8 cellular contexts compared by ENCODE assay signal in genomic region chr19:49812997-49813861, GRCh38. TPM values are rescaled to one million over a fixed set of nuclear protein-coding genes. Genes with fewer than 3 reads are reported as not detected.
DNase-seq lines count a peak whose midpoint lies in the region; ATAC-seq and TF ChIP-seq lines count a peak whose summit lies in the region.

Gene FUZ, minus strand, starts transcription at chr19:49813292. Its CDS starts 186 bp downstream, at chr19:49813106.

- peak within 1 kb of the TSS; percentile 80 for H3K14ac ChIP-seq in trophoblast cell (ENCODE audit: low read length)

- H4K91ac ChIP-seq in trophoblast cell (ENCODE audit: low read depth, low read length) = peak within 1 kb of the TSS; percentile 84

- peak within 1 kb of the TSS; percentile 93 for H4K8ac ChIP-seq in trophoblast cell (ENCODE audit: low read depth, low read length)

- peak within 1 kb of the TSS; percentile 73 for H3K4me2 ChIP-seq in trophoblast cell (ENCODE audit: low read length)

- H3K4me3 ChIP-seq in adrenal gland (peak within 1 kb of the TSS; percentile 63 to 100 (median 85)), heart left ventricle (peak within 1 kb of the TSS; percentile 43 to 83 (median 70)), trophoblast cell (ENCODE audit: low read depth, low read length) (peak within 1 kb of the TSS; percentile 83), tibial nerve (peak within 1 kb of the TSS; percentile 57 to 85 (median 76))

- H3K27ac Mint-ChIP-seq in HFFc6 = peak within 1 kb of the TSS; percentile 99

- peak within 1 kb of the TSS; percentile 94 for H2AFZ ChIP-seq in trophoblast cell (ENCODE audit: insufficient read depth, low read length, poor library complexity)

- no peaks in the 10 kb centered on the region for H3K9me3 ChIP-seq in adrenal gland (replicated peaks in 1 of 3)
- H3K9me3 ChIP-seq in heart left ventricle = no peaks in the 10 kb centered on the region
- no peaks in the 10 kb centered on the region for H3K9me3 ChIP-seq in trophoblast cell (ENCODE audit: insufficient read depth, low read depth, low read length)
- H3K9me3 ChIP-seq in tibial nerve = no peaks in the 10 kb centered on the region

- no peak within 1 kb of the TSS for H3K23ac ChIP-seq in trophoblast cell (ENCODE audit: low read length)

- H3K27me3 ChIP-seq in adrenal gland = no peaks in the 10 kb centered on the region
- no peaks in the 10 kb centered on the region for H3K27me3 ChIP-seq in heart left ventricle
- no peaks in the 10 kb centered on the region for H3K27me3 ChIP-seq in trophoblast cell (ENCODE audit: insufficient read depth, low read length)
- H3K27me3 ChIP-seq in tibial nerve = no peaks in the 10 kb centered on the region

- peak; percentile 74 to 82 (median 80) for ATAC-seq in heart left ventricle

- H2AK5ac ChIP-seq in trophoblast cell (ENCODE audit: low read length) = peak within 1 kb of the TSS; percentile 44

- H3K79me1 ChIP-seq in trophoblast cell (ENCODE audit: low read length) = peaks cover 16% of the 10 kb centered on the region

- H3K79me2 ChIP-seq in trophoblast cell (ENCODE audit: control insufficient read depth, insufficient read depth, low read length, poor library complexity) = peaks cover 6% of the 10 kb centered on the region

- peak within 1 kb of the TSS; percentile 87 for H2BK120ac ChIP-seq in trophoblast cell (ENCODE audit: insufficient read depth, low read length, poor library complexity)

- peak within 1 kb of the TSS; percentile 85 for H4K12ac ChIP-seq in trophoblast cell (ENCODE audit: low read depth, low read length)

- H3K4ac ChIP-seq in trophoblast cell (ENCODE audit: low read depth, low read length) = peak within 1 kb of the TSS; percentile 58

- TF ChIP-seq POLR2A in adrenal gland (IDR thresholded peaks at IDR 0.05) (no peak), heart left ventricle (IDR thresholded peaks at IDR 0.05) (no peak), tibial nerve (IDR thresholded peaks at IDR 0.05) (no peak)

- peak; percentile 99 for DNase-seq in ELF-1 (ENCODE audit: low read depth, low spot score)
- peak; percentile 99 for DNase-seq in HFFc6
- peak; percentile 99 for DNase-seq in NCI-H1436 treated with DMSO at 0.1 percent for 48 hours (lab: John Stamatoyannopoulos, UW)
- peak; percentile 96 to 100 (median 99) for DNase-seq in adrenal gland
- peak; percentile 97 to 98 (median 97) for DNase-seq in heart left ventricle
- DNase-seq in trophoblast cell = peak; percentile 99
- DNase-seq in tibial nerve (ENCODE audit: low spot score in 2 of 2) = peak; percentile 94 to 97

- 0 to 2% (median 1%) methylated on average over 26 to 45 of the region's 45 CpGs for WGBS in adrenal gland, 4 donors
- WGBS in heart left ventricle, 4 donors = 0 to 1% (median 1%) methylated on average over 30 to 45 of the region's 45 CpGs
- WGBS in trophoblast cell (ENCODE audit: extremely low coverage, insufficient coverage, insufficient read length) = no CpG with 5 or more reads among the region's 45 CpGs
- WGBS in tibial nerve, 2 donors = 1% methylated on average over 44 to 45 of the region's 45 CpGs

- H3K36me3 ChIP-seq in adrenal gland (replicated peaks in 1 of 2) (no peaks in the 10 kb centered on the region), heart left ventricle (no peaks in the 10 kb centered on the region), trophoblast cell (ENCODE audit: control insufficient read depth in 1 of 2, insufficient read depth in 2 of 2, low read length in 2 of 2) (no peaks in the 10 kb centered on the region), tibial nerve (no peaks in the 10 kb centered on the region)

- H3K18ac ChIP-seq in trophoblast cell (ENCODE audit: low read length) = peak within 1 kb of the TSS; percentile 64

- peaks cover 14 to 31% of the 10 kb centered on the region in 2 donors for H3K4me1 ChIP-seq in adrenal gland (replicated peaks in 1 of 2)
- H3K4me1 ChIP-seq in heart left ventricle = peaks cover 0 to 39% (median 23%) of the 10 kb centered on the region in 12 donors
- peaks cover 9 to 16% of the 10 kb centered on the region in 2 experiments for H3K4me1 ChIP-seq in trophoblast cell (ENCODE audit: control insufficient read depth in 1 of 2, insufficient read depth in 2 of 2, low read length in 2 of 2)
- peaks cover 0 to 47% (median 11%) of the 10 kb centered on the region in 4 donors for H3K4me1 ChIP-seq in tibial nerve

- H3K9me3 Mint-ChIP-seq in HFFc6 = no peaks in the 10 kb centered on the region

- H3K36me3 Mint-ChIP-seq in HFFc6 (ENCODE audit: low read depth) = no peaks in the 10 kb centered on the region

- peak; percentile 80 to 94 for TF ChIP-seq EP300 in tibial nerve (IDR thresholded peaks at IDR 0.05)

- no peak within 1 kb of the TSS for H2BK12ac ChIP-seq in trophoblast cell (ENCODE audit: low read length)

- H3K27ac ChIP-seq in adrenal gland (peak within 1 kb of the TSS; percentile 61 to 92 (median 85)), heart left ventricle (peak within 1 kb of the TSS; percentile 69 to 95 (median 88)), trophoblast cell (ENCODE audit: low read depth, low read length) (peak within 1 kb of the TSS; percentile 37), tibial nerve (peak within 1 kb of the TSS; percentile 81 to 98 (median 94))

- H3K4me1 Mint-ChIP-seq in HFFc6 (ENCODE audit: low read depth) = peaks cover 38% of the 10 kb centered on the region

- peak within 1 kb of the TSS; percentile 88 for H3K9ac ChIP-seq in trophoblast cell (ENCODE audit: low read length)

- peak; percentile 58 for TF ChIP-seq CTCF in HFFc6 (IDR thresholded peaks at IDR 0.05)
- TF ChIP-seq CTCF in adrenal gland (IDR thresholded peaks at IDR 0.05) = peak in 4 of 6 experiments; percentile 10 to 34 (median 22)
- peak in 9 of 12 donors; percentile 9 to 54 (median 23) for TF ChIP-seq CTCF in heart left ventricle (IDR thresholded peaks at IDR 0.05)
- TF ChIP-seq CTCF in tibial nerve (IDR thresholded peaks at IDR 0.05) = peak in 4 of 5 experiments; percentile 8 to 33 (median 22)

- H3K27me3 Mint-ChIP-seq in HFFc6 (ENCODE audit: insufficient read depth) = peaks cover 12% of the 10 kb centered on the region

- H2BK5ac ChIP-seq in trophoblast cell (ENCODE audit: low read depth, low read length, poor library complexity) = peak within 1 kb of the TSS; percentile 64

- intact Hi-C loops in T-helper 1 cell treated with Interleukin-12 subunit alpha and Interleukin-12 subunit beta and Interleukin-4 antibody, amounts not matched to agents 30 ng/mL and 1 ng/mL, for 36 hours (cut with micrococcal nuclease) = loop anchor here (1.0 to 10.0 kb wide), 13 partner anchors 37 to 728 kb away; partner anchors contain the start of genes AKT1S1, ALDH16A1, BCL2L12 and IRF3
- intact Hi-C loops in adrenal gland (cut with DNase I) = no loop called here
- intact Hi-C loops in heart left ventricle (cut with DNase I) = loop anchor here in 5 of 10 donors (1.0 to 5.0 kb wide), 7 partner anchors 39 to 136 kb away; partner anchors contain the start of genes AKT1S1 (in 3 of the 5), TBC1D17 (in 3 of the 5), AP2A1 (in 2 of the 5) and PNKP (in 1 of the 5)

- peak within 1 kb of the TSS; percentile 93 for H3K4me3 Mint-ChIP-seq in HFFc6

RNA-seq across cellular contexts. Expression of gene FUZ, which starts in this region (rescaled TPM):
- total RNA-seq in HFFc6 (2021; fragmentation: NEBNext Ultra II Directional; extraction: Animal tissue kit (Norgen Biotek cat#: 25700)) = 10 to 100 TPM in 5 of 6 experiments, 1 to 10 TPM in 1; 9.4 to 14.2 (median 11.7) TPM
- 10.0 and 11.7 TPM in 2 replicates for total RNA-seq in T-helper 1 cell treated with Interleukin-12 subunit alpha and Interleukin-12 subunit beta and Interleukin-4 antibody, amounts not matched to agents 30 ng/mL and 1 ng/mL, for 36 hours
- total RNA-seq in adrenal gland = 10 to 100 TPM; 22.0 to 72.5 (median 45.7) TPM
- polyA plus RNA-seq in adrenal gland = 10 to 100 TPM in 2 of 3 donors, 1 to 10 TPM in 1; 7.6 to 62.0 (median 47.7) TPM
- 10 to 100 TPM; 12.7 to 29.1 (median 16.2) TPM for total RNA-seq in heart left ventricle
- 10 to 100 TPM; 14.3 to 24.3 TPM for polyA plus RNA-seq in heart left ventricle
- polyA plus RNA-seq in trophoblast cell (2013) = 6.6 and 7.6 TPM in 2 replicates
- total RNA-seq in tibial nerve = 10 to 100 TPM; 19.0 to 31.7 (median 26.8) TPM

Comparison
In these comparisons a context has a peak if more than half of its experiments do, and no peak if none do; other contexts are left out.
1. Peak in every context shown above with its lines: DNase-seq, ATAC-seq, H3K4me3 ChIP-seq and H3K27ac ChIP-seq.
2. H3K27ac ChIP-seq: peak in every context shown above with its lines; median percentile 94 in tibial nerve; 88 in heart left ventricle; 85 in adrenal gland; 37 in trophoblast cell.